14 cellular contexts compared by ENCODE assay signal in genomic region chr10:680146-680545, GRCh38. TPM values are rescaled to one million over a fixed set of nuclear protein-coding genes. Genes with fewer than 3 reads are reported as not detected.
DNase-seq lines count a peak whose midpoint lies in the region; ATAC-seq and TF ChIP-seq lines count a peak whose summit lies in the region.
"Had no signal": no experiment of that assay in that cellular context is flagged by ENCODE, and none has a peak within 500 bp of the region (broad histone marks: within the 10 kb centered on the region; RNA-seq: fewer than 3 reads in every experiment).

No MANE protein-coding gene starts in this region.

- no peaks in the 10 kb centered on the region for H3K9me3 ChIP-seq in WERI-Rb-1 (ENCODE audit: severe bottlenecking)
- H3K9me3 ChIP-seq in muscle layer of colon (ENCODE audit: low read length) = no peaks in the 10 kb centered on the region
- H3K9me3 ChIP-seq in A673 (ENCODE audit: low read depth, low read length, poor library complexity, severe bottlenecking) = no peaks in the 10 kb centered on the region
- H3K9me3 ChIP-seq: SJCRH30 had no signal

- peak; percentile 71 for DNase-seq in COLO668 (lab: John Stamatoyannopoulos, UW; ENCODE audit: unreplicated experiment)
- peak; percentile 35 for DNase-seq in NCI-H2029 treated with DMSO at 0.1 percent for 48 hours (lab: John Stamatoyannopoulos, UW)
- DNase-seq in WERI-Rb-1 = peak; percentile 60
- no peak for DNase-seq in activated CD4-positive, alpha-beta T cell treated with anti-CD3 and anti-CD28 coated beads, Interleukin-2, amount 50 U/mL, for 48 hours
- no peak for DNase-seq in A673 (ENCODE audit: low spot score)
- DNase-seq: activated CD8-positive, alpha-beta memory T cell treated with anti-CD3 and anti-CD28 coated beads, Interleukin-2, amount 50 U/mL, for 4 hours; activated naive CD8-positive, alpha-beta T cell treated with anti-CD3 and anti-CD28 coated beads, Interleukin-2, amount 10 ng/mL, durations not matched to agents 7 days and 5 days; HCEC 1CT; NCI-H1930; SJCRH30 had no signal

- intact Hi-C loops in A673 (cut with micrococcal nuclease; ENCODE audit: unreplicated experiment) = loop anchor here (10.0 kb wide), 1 partner anchor 165 kb away; no protein-coding TSS in a partner anchor

- ATAC-seq in HG03442 (IDR thresholded peaks at IDR 0.05; ENCODE audit: unreplicated experiment) (no peak), GM19328 (IDR thresholded peaks at IDR 0.05; ENCODE audit: unreplicated experiment) (no peak)

- H3K4me1 ChIP-seq in muscle layer of colon (ENCODE audit: insufficient read depth, low read length) (peaks cover 38% of the 10 kb centered on the region), A673 (ENCODE audit: insufficient read depth, low read length, poor library complexity, severe bottlenecking) (peaks cover 12% of the 10 kb centered on the region)
- H3K4me1 ChIP-seq: SJCRH30 had no signal

- peak overlapping the region; percentile 53 for H3K27ac ChIP-seq in WERI-Rb-1
- peak overlapping the region; percentile 72 for H3K27ac ChIP-seq in muscle layer of colon (ENCODE audit: low read depth, low read length)
- H3K27ac ChIP-seq in A673 (ENCODE audit: low read depth, low read length, poor library complexity, severe bottlenecking) = no peak overlapping the region
- H3K27ac ChIP-seq: SJCRH30, VCaP had no signal

- CTCF ChIA-PET in A673 (lab: Charles Lee) = no interaction called here

- H3K4me3 ChIP-seq in WERI-Rb-1 (ENCODE audit: low read depth, low read length) (no peak overlapping the region), muscle layer of colon (ENCODE audit: low read depth in 1 of 2, low read length in 2 of 2) (peak overlapping the region in 1 of 2 donors; percentile 16), A673 (ENCODE audit: low read depth, low read length, poor library complexity, severe bottlenecking) (no peak overlapping the region)
- H3K4me3 ChIP-seq: SJCRH30 had no signal

- no peak overlapping the region for H3K9ac ChIP-seq in muscle layer of colon (ENCODE audit: low read length)

- no peaks in the 10 kb centered on the region for H3K27me3 ChIP-seq in WERI-Rb-1 (ENCODE audit: insufficient read depth, low read depth, severe bottlenecking)
- H3K27me3 ChIP-seq in muscle layer of colon (ENCODE audit: control insufficient read depth in 1 of 2, insufficient read depth in 2 of 2, low read length in 2 of 2) = no peaks in the 10 kb centered on the region
- no peaks in the 10 kb centered on the region for H3K27me3 ChIP-seq in A673 (replicated peaks; ENCODE audit: insufficient read depth, low read depth, low read length, poor library complexity)
- H3K27me3 ChIP-seq: SJCRH30 had no signal

- H3K36me3 ChIP-seq in WERI-Rb-1 = no peaks in the 10 kb centered on the region
- no peaks in the 10 kb centered on the region for H3K36me3 ChIP-seq in muscle layer of colon (ENCODE audit: insufficient read depth, low read length)
- no peaks in the 10 kb centered on the region for H3K36me3 ChIP-seq in A673 (ENCODE audit: insufficient read depth, low read length, poor library complexity, severe bottlenecking)
- H3K36me3 ChIP-seq: SJCRH30 had no signal

- no TSS peak for BruUV-seq in A673 (replicated peaks; lab: Mats Ljungman, UMichigan)

- TF ChIP-seq CTCF in WERI-Rb-1 (IDR thresholded peaks at IDR 0.05; ENCODE audit: low read depth, low read length) (no peak), A673 (conservative IDR thresholded peaks at IDR 0.05; ENCODE audit: low read depth, low read length) (no peak)

- POLR2A ChIA-PET in A673 (lab: Charles Lee; ENCODE audit: low non-redundant PET) = no interaction called here

RNA-seq across cellular contexts. Expression of gene DIP2C, which starts 9.3 kb away (rescaled TPM):
- 13.2 and 16.5 TPM in 2 replicates for total RNA-seq in A673 (2021)

Comparison
In these comparisons a context has a peak if more than half of its experiments do, and no peak if none do; other contexts are left out.
1. DNase-seq: peak in COLO668 (single experiment), NCI-H2029 treated with DMSO at 0.1 percent for 48 hours (single experiment) and WERI-Rb-1 (single experiment); none in activated CD4-positive, alpha-beta T cell treated with anti-CD3 and anti-CD28 coated beads, Interleukin-2, amount 50 U/mL, for 48 hours (0 of 2) and A673 (single experiment).